In the genomic region with DNA sequence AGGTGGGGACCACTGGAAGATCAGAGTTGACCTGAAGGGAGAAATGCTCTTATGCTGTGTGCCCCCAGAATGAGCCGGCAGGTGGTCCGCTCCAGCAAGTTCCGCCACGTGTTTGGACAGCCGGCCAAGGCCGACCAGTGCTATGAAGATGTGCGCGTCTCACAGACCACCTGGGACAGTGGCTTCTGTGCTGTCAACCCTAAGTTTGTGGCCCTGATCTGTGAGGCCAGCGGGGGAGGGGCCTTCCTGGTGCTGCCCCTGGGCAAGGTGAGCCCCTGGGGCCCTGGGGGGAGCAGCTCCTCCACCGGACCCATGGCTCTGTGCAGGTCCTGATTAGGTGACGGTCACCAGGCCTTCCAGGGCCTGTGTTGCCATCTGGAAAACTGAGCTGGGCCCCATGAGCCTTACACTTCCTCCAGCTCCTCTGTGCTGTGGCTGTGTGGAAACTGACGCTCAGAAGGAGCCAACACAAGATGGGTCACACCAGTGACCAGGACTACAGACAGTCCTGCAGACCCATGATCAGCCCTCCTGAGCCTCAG, we compare ENCODE assay signal across 7 cellular contexts. TPM values are rescaled to one million over a fixed set of nuclear protein-coding genes. Genes with fewer than 3 reads are reported as not detected.
DNase-seq lines count a peak whose midpoint lies in the region; ATAC-seq and TF ChIP-seq lines count a peak whose summit lies in the region.

No MANE protein-coding gene starts in this region.

- H3K4me3 ChIP-seq in left ventricle myocardium inferior = peak overlapping the region; percentile 75

- H3K9me3 ChIP-seq in left ventricle myocardium inferior (replicated peaks) = no peaks in the 10 kb centered on the region

- peaks cover 26% of the 10 kb centered on the region for H3K4me1 ChIP-seq in left ventricle myocardium inferior

- H3K36me3 ChIP-seq in left ventricle myocardium inferior = no peaks in the 10 kb centered on the region

- DNase-seq in T-helper 9 cell (peak; percentile 9), left ventricle myocardium inferior (peak; percentile 20), COLO829 (ENCODE audit: low spot score) (no peak)
- DNase-seq in stimulated activated naive CD4-positive, alpha-beta T cell treated with Interleukin-2 at 50 U/mL for 16 hours (lab: John Stamatoyannopoulos, UW) = peak; percentile 44

- no peak for TF ChIP-seq CTCF in left ventricle myocardium inferior (IDR thresholded peaks at IDR 0.05; ENCODE audit: borderline replicate concordance)

- ATAC-seq in GM21576 (IDR thresholded peaks at IDR 0.05; ENCODE audit: unreplicated experiment) (peak; percentile 6), HG02763 (IDR thresholded peaks at IDR 0.05; ENCODE audit: unreplicated experiment) (no peak), HG02870 (IDR thresholded peaks at IDR 0.05; ENCODE audit: unreplicated experiment) (no peak)

- no peaks in the 10 kb centered on the region for H3K27me3 ChIP-seq in left ventricle myocardium inferior (ENCODE audit: low read depth)

- intact Hi-C loops in left ventricle myocardium inferior (cut with micrococcal nuclease) = no loop called here

- H3K27ac ChIP-seq in left ventricle myocardium inferior (replicated peaks) = peak overlapping the region; percentile 47

RNA-seq across cellular contexts. Expression of a gene that starts 1.8 kb away (rescaled TPM):
- 7.7 TPM for total RNA-seq in left ventricle myocardium inferior

RNA-seq across cellular contexts. Expression of a gene that starts 8.3 kb away (rescaled TPM):
- total RNA-seq in left ventricle myocardium inferior = 54.6 TPM

RNA-seq across cellular contexts. Expression of a gene that starts 8.5 kb away (rescaled TPM):
- 7.5 TPM for total RNA-seq in left ventricle myocardium inferior

RNA-seq across cellular contexts. Expression of a gene that starts 13.8 kb away (rescaled TPM):
- total RNA-seq in left ventricle myocardium inferior = 9.9 TPM
